In genomic region chr1:147753084-147753483, GRCh38 we compare ENCODE assay signal across 13 cellular contexts. TPM values are rescaled to one million over a fixed set of nuclear protein-coding genes. Genes with fewer than 3 reads are reported as not detected.
"Had no signal": no experiment of that assay in that cellular context is flagged by ENCODE, and none has a peak within 500 bp of the region (broad histone marks: within the 10 kb centered on the region; RNA-seq: fewer than 3 reads in every experiment).

No MANE protein-coding gene starts in this region.

- ATAC-seq: activated CD4-positive, CD25-positive, alpha-beta regulatory T cell treated with anti-CD3 and anti-CD28 coated beads, Interleukin-2, amount 50 U/mL, for 24 hours; activated T-helper 17 cell treated with anti-CD3 and anti-CD28 coated beads, Interleukin-2, amount 50 U/mL, for 72 hours; esophagus mucosa had no signal

- H3K9ac ChIP-seq: parathyroid adenoma had no signal

- DNase-seq: activated CD4-positive, alpha-beta T cell treated with anti-CD3 and anti-CD28 coated beads, Interleukin-2, amount 50 U/mL, for 1 hour; activated naive CD4-positive, alpha-beta T cell treated with Interleukin-2 at 50 U/mL for 16 hours; anterior cingulate cortex; dermis blood vessel endothelial cell; hippocampal formation; stimulated activated CD4-positive, alpha-beta T cell treated with anti-CD3 and anti-CD28 coated beads, Interleukin-15, amount 100 ng/mL, for 24 hours; stimulated activated CD4-positive, alpha-beta T cell treated with anti-CD3 and anti-CD28 coated beads, Interleukin-4, amount 100 ng/mL, for 1 hour; stimulated activated naive CD4-positive, alpha-beta T cell had no signal

- H3K27ac ChIP-seq: parathyroid adenoma had no signal

- H2AFZ ChIP-seq: parathyroid adenoma had no signal

- H3K79me2 ChIP-seq: parathyroid adenoma had no signal

RNA-seq across cellular contexts. Expression of gene GJA5, which starts 7.3 kb away (rescaled TPM):
- total RNA-seq: activated CD8-positive, alpha-beta memory T cell treated with anti-CD3 and anti-CD28 coated beads for 36 hours; activated T-helper 17 cell treated with anti-CD3 and anti-CD28 coated beads, Interleukin-2, amount 50 U/mL, for 72 hours had no signal
